In the genomic region with DNA sequence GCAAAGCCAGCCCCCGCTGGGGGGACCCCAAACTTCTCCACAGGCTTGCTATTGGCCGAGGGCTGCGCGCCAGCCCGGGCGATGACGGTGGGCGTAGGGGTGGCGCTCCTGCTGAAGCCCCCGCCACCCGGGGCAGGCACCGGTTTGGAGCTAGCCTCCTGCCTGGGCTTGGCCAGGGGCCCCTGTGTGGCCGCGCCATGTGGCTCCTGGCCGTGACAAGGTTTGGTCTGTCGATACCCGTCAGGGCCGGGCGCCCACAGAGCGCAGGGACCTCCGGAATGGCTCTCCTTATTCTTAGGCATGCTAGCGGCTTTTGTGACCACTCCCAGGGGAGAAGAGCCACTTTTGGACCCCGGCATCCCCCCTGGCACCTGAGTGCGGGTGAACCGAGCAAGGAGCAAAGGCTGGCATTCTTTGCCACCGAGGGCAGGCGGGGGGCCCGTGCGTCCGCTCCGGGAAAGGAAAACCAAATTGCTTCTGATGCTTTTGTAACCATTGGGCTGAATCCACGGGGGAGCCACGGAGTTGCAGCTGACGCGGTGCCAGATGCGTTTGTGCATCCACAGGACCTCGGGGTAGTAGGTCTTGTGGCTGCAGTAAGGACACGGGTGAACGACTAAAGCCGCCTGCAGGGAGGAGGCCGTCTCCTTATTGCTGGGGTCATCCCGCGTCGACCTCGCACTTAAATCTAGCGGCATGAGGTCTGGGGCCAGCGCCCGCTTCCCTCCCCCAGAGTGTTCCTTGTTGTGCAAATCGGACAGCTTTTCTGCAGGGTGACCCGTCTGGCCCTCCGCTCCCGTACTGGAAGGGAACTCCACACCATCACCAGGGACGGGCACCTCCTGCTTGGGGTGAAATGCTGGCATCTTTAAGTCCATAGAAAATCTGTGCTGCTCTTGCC, we compare ENCODE assay signal across 19 cellular contexts.
"Had no signal": no experiment of that assay in that cellular context is flagged by ENCODE, and none has a peak within 500 bp of the region (broad histone marks: within the 10 kb centered on the region; RNA-seq: fewer than 3 reads in every experiment).

No MANE protein-coding gene starts in this region.

- DNase-seq: activated CD4-positive, alpha-beta memory T cell treated with anti-CD3 and anti-CD28 coated beads, Interleukin-2, amount 10 ng/mL, durations not matched to agents 7 days and 5 days; activated CD4-positive, alpha-beta T cell treated with anti-CD3 and anti-CD28 coated beads for 48 hours; activated effector memory CD4-positive, alpha-beta T cell treated with Interleukin-2 at 50 U/mL for 16 hours; activated naive CD4-positive, alpha-beta T cell treated with anti-CD3 and anti-CD28 coated beads, Interleukin-2, amount 50 U/mL, for 16 hours; activated T-cell treated with anti-CD3 and anti-CD28 coated beads, Interleukin-2, amount 50 U/mL, for 72 hours; anterior cingulate cortex; colonic mucosa; foreskin fibroblast; midbrain; natural killer cell; SK-N-SH; stimulated activated CD4-positive, alpha-beta T cell treated with anti-CD3 and anti-CD28 coated beads, Interleukin-4, amount 100 ng/mL, for 1 hour; stimulated activated naive CD4-positive, alpha-beta T cell; T-helper 2 cell had no signal

- H3K4me1 ChIP-seq: colonic mucosa, parathyroid adenoma had no signal

- H3K9me3 ChIP-seq: colonic mucosa, SK-N-SH, thoracic aorta, upper lobe of left lung had no signal

- H3K4me3 ChIP-seq: colonic mucosa, lung, thoracic aorta, upper lobe of left lung had no signal

- H3K4me2 ChIP-seq: SK-N-SH had no signal

- H3K27ac ChIP-seq: colonic mucosa, epithelial cell of prostate, parathyroid adenoma, thoracic aorta, upper lobe of left lung had no signal

- H3K9ac ChIP-seq: parathyroid adenoma, SK-N-SH had no signal

- H3K27me3 ChIP-seq: colonic mucosa, upper lobe of left lung had no signal

- ATAC-seq: activated T-cell treated with anti-CD3 and anti-CD28 coated beads, Interleukin-2, amount 50 U/mL, for 72 hours; natural killer cell had no signal

- H2AFZ ChIP-seq: parathyroid adenoma had no signal
